In the genomic region with DNA sequence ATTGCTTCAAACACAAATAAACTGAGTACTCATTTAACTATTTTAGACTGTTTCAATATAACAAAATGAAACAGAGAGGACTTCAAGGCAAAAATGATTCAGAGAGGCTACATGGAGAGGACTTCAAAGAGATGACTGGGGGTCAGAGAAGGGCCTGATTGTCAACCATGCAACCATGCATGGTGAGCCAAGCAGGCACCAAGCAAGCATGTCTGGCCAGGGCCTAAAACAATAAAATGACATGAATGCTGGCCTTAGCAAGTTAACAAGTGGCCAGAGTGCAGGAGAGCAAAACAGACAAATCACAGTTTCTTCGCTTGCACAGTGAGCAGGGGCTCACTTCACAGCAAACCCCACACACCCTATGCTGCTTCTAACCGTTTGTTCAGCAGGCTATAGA, we compare ENCODE assay signal across 20 cellular contexts.
"Had no signal": no experiment of that assay in that cellular context is flagged by ENCODE, and none has a peak within 500 bp of the region (broad histone marks: within the 10 kb centered on the region; RNA-seq: fewer than 3 reads in every experiment).

No MANE protein-coding gene starts in this region.

- H3K27ac ChIP-seq: coronary artery, dorsolateral prefrontal cortex, esophagus muscularis mucosa, foreskin keratinocyte, gastroesophageal sphincter, heart left ventricle, hepatocyte, left lung, lower lobe of right lung had no signal

- H3K27ac Mint-ChIP-seq: immature natural killer cell had no signal

- H3K36me3 ChIP-seq: esophagus muscularis mucosa, gastroesophageal sphincter, heart left ventricle, left lung, lower lobe of right lung had no signal

- H3K9me3 ChIP-seq: esophagus muscularis mucosa, gastroesophageal sphincter, heart left ventricle, left lung, lower lobe of right lung had no signal

- H3K79me2 ChIP-seq: hepatocyte had no signal

- H3K27me3 ChIP-seq: esophagus muscularis mucosa, foreskin keratinocyte, gastroesophageal sphincter, heart left ventricle, hepatocyte, left lung had no signal

- H3K4me3 Mint-ChIP-seq: immature natural killer cell had no signal

- ATAC-seq: foreskin keratinocyte, gastroesophageal sphincter, heart left ventricle, left colon, left lung, left ventricle myocardium superior, lower lobe of right lung had no signal

- DNase-seq: dermis blood vessel endothelial cell; dorsolateral prefrontal cortex; effector CD4-positive, alpha-beta T cell; effector memory CD4-positive, alpha-beta T cell; foreskin keratinocyte; heart left ventricle; hypothalamus; immature natural killer cell; islet precursor cell; kidney; kidney glomerular epithelial cell; left colon; left lung; left ventricle myocardium superior; lower lobe of right lung; mesenchymal stem cell had no signal

- H3K4me3 ChIP-seq: coronary artery, dorsolateral prefrontal cortex, esophagus muscularis mucosa, gastroesophageal sphincter, heart left ventricle, hepatocyte, left lung, lower lobe of right lung had no signal

- H2AFZ ChIP-seq: hepatocyte had no signal

- H3K4me2 ChIP-seq: hepatocyte had no signal

- H3K36me3 Mint-ChIP-seq: immature natural killer cell had no signal

- H3K4me1 Mint-ChIP-seq: immature natural killer cell had no signal

- H3K4me1 ChIP-seq: esophagus muscularis mucosa, foreskin keratinocyte, gastroesophageal sphincter, heart left ventricle, left lung, lower lobe of right lung had no signal
